ENCODE assay signal across 1 cellular context in the genomic region with DNA sequence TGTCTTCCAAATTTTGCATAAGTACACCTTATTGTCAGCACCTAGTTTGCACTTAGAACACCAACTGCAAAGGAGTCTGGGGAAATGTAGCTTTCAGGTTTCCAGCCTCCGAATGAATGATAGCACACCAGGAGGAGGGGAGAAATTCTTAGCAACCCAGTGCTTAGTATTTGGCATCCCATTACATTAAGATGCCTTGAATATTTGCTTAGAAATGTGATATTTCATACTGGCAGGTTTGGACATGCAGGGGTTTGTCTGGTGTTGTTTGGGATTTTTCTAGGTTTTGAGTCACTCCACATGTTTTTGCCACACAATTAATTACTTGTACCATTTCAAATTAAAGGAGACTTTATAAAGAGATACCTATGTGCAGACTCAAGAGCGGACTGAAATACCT.
TF ChIP-seq lines count a peak whose summit lies in the region.

No MANE protein-coding gene starts in this region.

TF ChIP-seq in GM12878, 131 proteins besides CTCF, POLR2A, EP300 and RAD21 (continued from another document):
- TF ChIP-seq, protein P1, sequence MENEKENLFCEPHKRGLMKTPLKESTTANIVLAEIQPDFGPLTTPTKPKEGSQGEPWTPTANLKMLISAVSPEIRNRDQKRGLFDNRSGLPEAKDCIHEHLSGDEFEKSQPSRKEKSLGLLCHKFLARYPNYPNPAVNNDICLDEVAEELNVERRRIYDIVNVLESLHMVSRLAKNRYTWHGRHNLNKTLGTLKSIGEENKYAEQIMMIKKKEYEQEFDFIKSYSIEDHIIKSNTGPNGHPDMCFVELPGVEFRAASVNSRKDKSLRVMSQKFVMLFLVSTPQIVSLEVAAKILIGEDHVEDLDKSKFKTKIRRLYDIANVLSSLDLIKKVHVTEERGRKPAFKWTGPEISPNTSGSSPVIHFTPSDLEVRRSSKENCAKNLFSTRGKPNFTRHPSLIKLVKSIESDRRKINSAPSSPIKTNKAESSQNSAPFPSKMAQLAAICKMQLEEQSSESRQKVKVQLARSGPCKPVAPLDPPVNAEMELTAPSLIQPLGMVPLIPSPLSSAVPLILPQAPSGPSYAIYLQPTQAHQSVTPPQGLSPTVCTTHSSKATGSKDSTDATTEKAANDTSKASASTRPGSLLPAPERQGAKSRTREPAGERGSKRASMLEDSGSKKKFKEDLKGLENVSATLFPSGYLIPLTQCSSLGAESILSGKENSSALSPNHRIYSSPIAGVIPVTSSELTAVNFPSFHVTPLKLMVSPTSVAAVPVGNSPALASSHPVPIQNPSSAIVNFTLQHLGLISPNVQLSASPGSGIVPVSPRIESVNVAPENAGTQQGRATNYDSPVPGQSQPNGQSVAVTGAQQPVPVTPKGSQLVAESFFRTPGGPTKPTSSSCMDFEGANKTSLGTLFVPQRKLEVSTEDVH (IDR thresholded peaks at IDR 0.05; ENCODE audit: low read depth, partially characterized antibody) = no peak
- TF ChIP-seq, protein P2, sequence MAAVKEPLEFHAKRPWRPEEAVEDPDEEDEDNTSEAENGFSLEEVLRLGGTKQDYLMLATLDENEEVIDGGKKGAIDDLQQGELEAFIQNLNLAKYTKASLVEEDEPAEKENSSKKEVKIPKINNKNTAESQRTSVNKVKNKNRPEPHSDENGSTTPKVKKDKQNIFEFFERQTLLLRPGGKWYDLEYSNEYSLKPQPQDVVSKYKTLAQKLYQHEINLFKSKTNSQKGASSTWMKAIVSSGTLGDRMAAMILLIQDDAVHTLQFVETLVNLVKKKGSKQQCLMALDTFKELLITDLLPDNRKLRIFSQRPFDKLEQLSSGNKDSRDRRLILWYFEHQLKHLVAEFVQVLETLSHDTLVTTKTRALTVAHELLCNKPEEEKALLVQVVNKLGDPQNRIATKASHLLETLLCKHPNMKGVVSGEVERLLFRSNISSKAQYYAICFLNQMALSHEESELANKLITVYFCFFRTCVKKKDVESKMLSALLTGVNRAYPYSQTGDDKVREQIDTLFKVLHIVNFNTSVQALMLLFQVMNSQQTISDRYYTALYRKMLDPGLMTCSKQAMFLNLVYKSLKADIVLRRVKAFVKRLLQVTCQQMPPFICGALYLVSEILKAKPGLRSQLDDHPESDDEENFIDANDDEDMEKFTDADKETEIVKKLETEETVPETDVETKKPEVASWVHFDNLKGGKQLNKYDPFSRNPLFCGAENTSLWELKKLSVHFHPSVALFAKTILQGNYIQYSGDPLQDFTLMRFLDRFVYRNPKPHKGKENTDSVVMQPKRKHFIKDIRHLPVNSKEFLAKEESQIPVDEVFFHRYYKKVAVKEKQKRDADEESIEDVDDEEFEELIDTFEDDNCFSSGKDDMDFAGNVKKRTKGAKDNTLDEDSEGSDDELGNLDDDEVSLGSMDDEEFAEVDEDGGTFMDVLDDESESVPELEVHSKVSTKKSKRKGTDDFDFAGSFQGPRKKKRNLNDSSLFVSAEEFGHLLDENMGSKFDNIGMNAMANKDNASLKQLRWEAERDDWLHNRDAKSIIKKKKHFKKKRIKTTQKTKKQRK (IDR thresholded peaks at IDR 0.05; ENCODE audit: low read depth, low read length) = no peak
- no peak for TF ChIP-seq E4F1 (IDR thresholded peaks at IDR 0.05; ENCODE audit: borderline replicate concordance, partially characterized antibody)
TF ChIP-seq in GM12878: peak in this region for 0.
